10 cellular contexts compared by ENCODE assay signal in genomic region chr17:7626956-7627249, GRCh38. TPM values are rescaled to one million over a fixed set of nuclear protein-coding genes. Genes with fewer than 3 reads are reported as not detected.
A peak's percentile ranks its signal among the peaks of the same experiment; 100 is the strongest.
DNase-seq lines count a peak whose midpoint lies in the region; ATAC-seq, FAIRE-seq and TF ChIP-seq lines count a peak whose summit lies in the region.
"Had no signal": no experiment of that assay in that cellular context is flagged by ENCODE, and none has a peak within 500 bp of the region (broad histone marks: within the 10 kb centered on the region; RNA-seq: fewer than 3 reads in every experiment).

No MANE protein-coding gene starts in this region.

- no peaks in the 10 kb centered on the region for H3K27me3 Mint-ChIP-seq in activated CD8-positive, alpha-beta memory T cell treated with anti-CD3 and anti-CD28 coated beads, Interleukin-2, amount 10 ng/mL, durations not matched to agents 7 days and 5 days

- H3K27ac ChIP-seq in body of pancreas: peak overlapping the region; percentile 94 to 97 (median 96)
- H3K27ac ChIP-seq in tibial nerve: peak overlapping the region; percentile 81 to 98 (median 96)

- H3K9me3 Mint-ChIP-seq in activated CD8-positive, alpha-beta memory T cell treated with anti-CD3 and anti-CD28 coated beads, Interleukin-2, amount 10 ng/mL, durations not matched to agents 7 days and 5 days (ENCODE audit: low read depth): no peaks in the 10 kb centered on the region

- DNase-seq in activated CD8-positive, alpha-beta memory T cell treated with anti-CD3 and anti-CD28 coated beads, Interleukin-2, amount 10 ng/mL, durations not matched to agents 7 days and 5 days: no peak
- DNase-seq in activated CD8-positive, alpha-beta memory T cell treated with anti-CD3 and anti-CD28 coated beads, Interleukin-2, amount 50 U/mL, for 4 hours: no peak
- DNase-seq in body of pancreas (no peak), lower leg skin (ENCODE audit: low spot score in 2 of 2) (no peak), tibial nerve (ENCODE audit: low spot score in 2 of 2) (no peak), HTR-8/SVneo (ENCODE audit: insufficient read length, low spot score) (no peak), occipital lobe (lab: John Stamatoyannopoulos, UW) (no peak)
- no peak for DNase-seq in activated effector memory CD4-positive, alpha-beta T cell treated with anti-CD3 and anti-CD28 coated beads, Interleukin-2, amount 50 U/mL, for 16 hours

- 4% methylated on average over 5 to 6 of the region's 6 CpGs for WGBS in body of pancreas, 2 donors
- 17 to 22% methylated on average over 6 of the region's 6 CpGs for WGBS in lower leg skin, 2 donors
- WGBS in tibial nerve, 2 donors: 15 to 22% methylated on average over 6 of the region's 6 CpGs

- ATAC-seq in activated CD8-positive, alpha-beta memory T cell treated with anti-CD3 and anti-CD28 coated beads, Interleukin-2, amount 10 ng/mL, durations not matched to agents 7 days and 5 days: no peak
- no peak for ATAC-seq in body of pancreas

- H3K36me3 ChIP-seq in body of pancreas (replicated peaks in 1 of 2; ENCODE audit: insufficient read depth in 1 of 2, low read depth in 2 of 2) (no peaks in the 10 kb centered on the region), tibial nerve (peaks cover 0 to 14% (median 0%) of the 10 kb centered on the region in 3 donors)

- H3K9me3 ChIP-seq in body of pancreas (no peaks in the 10 kb centered on the region), tibial nerve (no peaks in the 10 kb centered on the region)

- TF ChIP-seq CTCF in body of pancreas (IDR thresholded peaks at IDR 0.05) (no peak), lower leg skin (IDR thresholded peaks at IDR 0.05) (no peak), tibial nerve (IDR thresholded peaks at IDR 0.05) (no peak)

- H3K36me3 Mint-ChIP-seq in activated CD8-positive, alpha-beta memory T cell treated with anti-CD3 and anti-CD28 coated beads, Interleukin-2, amount 10 ng/mL, durations not matched to agents 7 days and 5 days: peaks cover 2% of the 10 kb centered on the region

- no peaks in the 10 kb centered on the region for H3K27me3 ChIP-seq in body of pancreas
- H3K27me3 ChIP-seq in tibial nerve: no peaks in the 10 kb centered on the region

- peak overlapping the region; percentile 57 to 65 for H3K4me3 ChIP-seq in body of pancreas
- H3K4me3 ChIP-seq in lower leg skin (ENCODE audit: low read depth, poor library complexity, severe bottlenecking): peak overlapping the region; percentile 55
- H3K4me3 ChIP-seq in tibial nerve: peak overlapping the region; percentile 70 to 88 (median 82)

- no peak for TF ChIP-seq POLR2A in body of pancreas (IDR thresholded peaks at IDR 0.05)
- no peak for TF ChIP-seq POLR2A in lower leg skin (IDR thresholded peaks at IDR 0.05)
- TF ChIP-seq POLR2A in tibial nerve (IDR thresholded peaks at IDR 0.05): no peak

- TF ChIP-seq EP300 in tibial nerve (IDR thresholded peaks at IDR 0.05): no peak

- intact Hi-C loops in body of pancreas (cut with DNase I) (no loop called here), lower leg skin (cut with DNase I; ENCODE audit: low total_unique reads) (no loop called here)

- H3K4me1 ChIP-seq in body of pancreas (peaks cover 20% of the 10 kb centered on the region), tibial nerve (peaks cover 0 to 16% (median 6%) of the 10 kb centered on the region in 4 donors)

- peak overlapping the region; percentile 86 for H3K4me3 Mint-ChIP-seq in activated CD8-positive, alpha-beta memory T cell treated with anti-CD3 and anti-CD28 coated beads, Interleukin-2, amount 10 ng/mL, durations not matched to agents 7 days and 5 days

- H3K27ac Mint-ChIP-seq in activated CD8-positive, alpha-beta memory T cell treated with anti-CD3 and anti-CD28 coated beads, Interleukin-2, amount 10 ng/mL, durations not matched to agents 7 days and 5 days: peak overlapping the region; percentile 70

- CTCF ChIA-PET in activated CD8-positive, alpha-beta memory T cell treated with anti-CD3 and anti-CD28 coated beads, Interleukin-2, amount 10 ng/mL, durations not matched to agents 7 days and 5 days (lab: Charles Lee): interaction anchor here (1.0 to 4.4 kb wide), 6 partner anchors 8 to 60 kb away, joined by 3 to 43 read pairs (median 8); partner anchors contain the start of genes ATP1B2, FXR2, SOX15 and TP53

- peaks cover 14% of the 10 kb centered on the region for H3K4me1 Mint-ChIP-seq in activated CD8-positive, alpha-beta memory T cell treated with anti-CD3 and anti-CD28 coated beads, Interleukin-2, amount 10 ng/mL, durations not matched to agents 7 days and 5 days

- FAIRE-seq in HTR-8/SVneo (lab: Jason Lieb, UNC): no peak

RNA-seq across cellular contexts. Expression of gene SAT2, which starts 0.7 kb away (rescaled TPM):
- 10 to 100 TPM; 21.5 to 28.0 TPM for total RNA-seq in activated CD8-positive, alpha-beta memory T cell treated with anti-CD3 and anti-CD28 coated beads, Interleukin-2, amount 10 ng/mL, durations not matched to agents 7 days and 5 days
- total RNA-seq in body of pancreas (100 to 1,000 TPM in 1 of 2 donors, 10 to 100 TPM in 1; 59.9 to 148 TPM), lower leg skin (10 to 100 TPM; 32.7 to 50.5 (median 43.0) TPM), tibial nerve (100 to 1,000 TPM in 1 of 4 donors, 10 to 100 TPM in 3; 69.3 to 130 (median 82.0) TPM), occipital lobe (32.8 TPM)

RNA-seq across cellular contexts. Expression of gene SHBG, which starts 3.0 kb away (rescaled TPM):
- not detected for total RNA-seq in activated CD8-positive, alpha-beta memory T cell treated with anti-CD3 and anti-CD28 coated beads, Interleukin-2, amount 10 ng/mL, durations not matched to agents 7 days and 5 days
- total RNA-seq in body of pancreas: not detected
- not detected for total RNA-seq in lower leg skin
- total RNA-seq in tibial nerve: 1 to 10 TPM in 1 of 4 donors, under 1 TPM in 1, not detected in 2; 0.63 to 1.2 TPM
- total RNA-seq in occipital lobe: not detected
- total RNA-seq: T-helper 2 cell treated with Interferon-gamma antibody and Interleukin-4, amounts not matched to agents 100 ng/mL and 5 ng/mL, for 36 hours had no signal

RNA-seq across cellular contexts. Expression of gene FXR2, which starts 12.2 kb away (rescaled TPM):
- total RNA-seq in activated CD8-positive, alpha-beta memory T cell treated with anti-CD3 and anti-CD28 coated beads, Interleukin-2, amount 10 ng/mL, durations not matched to agents 7 days and 5 days: 10 to 100 TPM; 30.7 to 40.5 TPM
- total RNA-seq in body of pancreas (10 to 100 TPM; 10.2 to 10.9 TPM), lower leg skin (10 to 100 TPM; 32.1 to 35.7 (median 33.9) TPM), tibial nerve (10 to 100 TPM; 34.7 to 39.4 (median 36.7) TPM), occipital lobe (51.9 TPM)

RNA-seq across cellular contexts. Expression of gene ATP1B2, which starts 23.8 kb away (rescaled TPM):
- under 1 TPM in 1 of 2 experiments, not detected in 1; 0.47 TPM for total RNA-seq in activated CD8-positive, alpha-beta memory T cell treated with anti-CD3 and anti-CD28 coated beads, Interleukin-2, amount 10 ng/mL, durations not matched to agents 7 days and 5 days
- total RNA-seq in body of pancreas (1 to 10 TPM in 1 of 2 donors, under 1 TPM in 1; 0.78 to 1.3 TPM), lower leg skin (1 to 10 TPM in 1 of 4 donors, under 1 TPM in 2, not detected in 1; 0.42 to 3.0 (median 0.46) TPM), tibial nerve (1 to 10 TPM; 1.5 to 3.9 (median 1.9) TPM), occipital lobe (5.0 TPM)
- total RNA-seq: Daoy had no signal

RNA-seq across cellular contexts. Expression of gene SOX15, which starts 37.0 kb away (rescaled TPM):
- total RNA-seq in activated CD8-positive, alpha-beta memory T cell treated with anti-CD3 and anti-CD28 coated beads, Interleukin-2, amount 10 ng/mL, durations not matched to agents 7 days and 5 days: under 1 TPM; 0.21 to 0.35 TPM
- total RNA-seq in body of pancreas (not detected), lower leg skin (100 to 1,000 TPM in 1 of 4 donors, 10 to 100 TPM in 3; 61.9 to 106 (median 77.8) TPM), tibial nerve (1 to 10 TPM; 3.1 to 6.9 (median 5.0) TPM), occipital lobe (0.47 TPM)
